In genomic region chr1:228471154-228471761, GRCh38 we compare ENCODE assay signal across 17 cellular contexts. TPM values are rescaled to one million over a fixed set of nuclear protein-coding genes. Genes with fewer than 3 reads are reported as not detected.
DNase-seq lines count a peak whose midpoint lies in the region; ATAC-seq and TF ChIP-seq lines count a peak whose summit lies in the region.
"Had no signal": no experiment of that assay in that cellular context is flagged by ENCODE, and none has a peak within 500 bp of the region (broad histone marks: within the 10 kb centered on the region; RNA-seq: fewer than 3 reads in every experiment).

No MANE protein-coding gene starts in this region.

- H3K36me3 Mint-ChIP-seq in neural progenitor cell = no peaks in the 10 kb centered on the region
- H3K36me3 Mint-ChIP-seq: CD8-positive, alpha-beta T cell had no signal

- peaks cover 13% of the 10 kb centered on the region for H3F3A ChIP-seq in neural progenitor cell (ENCODE audit: low read depth)

- peaks cover 20% of the 10 kb centered on the region for H3K4me1 Mint-ChIP-seq in neural progenitor cell
- H3K4me1 Mint-ChIP-seq: B cell had no signal

- no peaks in the 10 kb centered on the region for H4K20me1 ChIP-seq in neural progenitor cell (ENCODE audit: low read depth)

- peaks cover 22% of the 10 kb centered on the region for H3K27me3 Mint-ChIP-seq in neural progenitor cell (ENCODE audit: insufficient read depth, low read depth)

- H2AFZ ChIP-seq in neural progenitor cell (replicated peaks) = no peak overlapping the region

- intact Hi-C loops in upper lobe of right lung (cut with DNase I) = no loop called here

- H3K4me2 ChIP-seq in neural progenitor cell = no peak overlapping the region

- no peak for TF ChIP-seq CTCF in neural progenitor cell (IDR thresholded peaks at IDR 0.05)
- no peak for TF ChIP-seq CTCF in upper lobe of right lung (IDR thresholded peaks at IDR 0.05)

- H3K27ac Mint-ChIP-seq in neural progenitor cell = peak overlapping the region; percentile 29
- H3K27ac Mint-ChIP-seq: B cell; CD8-positive, alpha-beta T cell; H9; HFFc6 had no signal

- peaks cover 13% of the 10 kb centered on the region for H3K4me1 ChIP-seq in NT2/D1 (ENCODE audit: insufficient read depth, insufficient read length)
- peaks cover 17% of the 10 kb centered on the region for H3K4me1 ChIP-seq in neural progenitor cell
- peaks cover 4% of the 10 kb centered on the region for H3K4me1 ChIP-seq in upper lobe of right lung

- H3K79me2 ChIP-seq in neural progenitor cell (ENCODE audit: low read depth) = no peaks in the 10 kb centered on the region

- H3K9ac ChIP-seq in NT2/D1 (ENCODE audit: insufficient read length, low read depth) (peak overlapping the region; percentile 36), neural progenitor cell (no peak overlapping the region)

- H3K27ac ChIP-seq in neural progenitor cell (no peak overlapping the region), upper lobe of right lung (no peak overlapping the region)
- H3K27ac ChIP-seq: 22Rv1, C4-2B had no signal

- ATAC-seq in upper lobe of right lung = no peak
- no peak for ATAC-seq in GM19324 (IDR thresholded peaks at IDR 0.05; ENCODE audit: low FRiP score, unreplicated experiment)

- H3K4me3 ChIP-seq in NT2/D1 (ENCODE audit: insufficient read length, low read depth) (no peak overlapping the region), neural progenitor cell (no peak overlapping the region), upper lobe of right lung (no peak overlapping the region)

- H3K9me3 ChIP-seq in NT2/D1 (ENCODE audit: insufficient read depth, low read length) (no peaks in the 10 kb centered on the region), neural progenitor cell (ENCODE audit: low read depth) (no peaks in the 10 kb centered on the region), upper lobe of right lung (no peaks in the 10 kb centered on the region)

- DNase-seq in activated effector memory CD4-positive, alpha-beta T cell treated with anti-CD3 and anti-CD28 coated beads, Interleukin-2, amount 50 U/mL, for 16 hours = peak; percentile 55
- DNase-seq in activated effector memory CD4-positive, alpha-beta T cell treated with Interleukin-2 at 50 U/mL for 16 hours = no peak
- DNase-seq in NT2/D1 (ENCODE audit: low read depth, low spot score) (no peak), neural progenitor cell (ENCODE audit: low spot score) (no peak), upper lobe of right lung (peak; percentile 59), RPMI8226 (no peak)
- DNase-seq: CD8-positive, alpha-beta T cell; NCI-H1417 treated with DMSO at 0.1 percent for 48 hours; NCI-H2227 treated with DMSO at 0.1 percent for 48 hours had no signal

- no peak overlapping the region for H3K4me3 Mint-ChIP-seq in neural progenitor cell
- H3K4me3 Mint-ChIP-seq: B cell; CD8-positive, alpha-beta T cell; H9; HFFc6 had no signal

- H3K27me3 ChIP-seq in NT2/D1 (ENCODE audit: insufficient read depth, insufficient read length) (peaks cover 11% of the 10 kb centered on the region), neural progenitor cell (peaks cover 84% of the 10 kb centered on the region), upper lobe of right lung (peaks cover 56% of the 10 kb centered on the region)

- H3K36me3 ChIP-seq in NT2/D1 (ENCODE audit: insufficient read depth, insufficient read length, low read length) (no peaks in the 10 kb centered on the region), neural progenitor cell (no peaks in the 10 kb centered on the region), upper lobe of right lung (no peaks in the 10 kb centered on the region)

- H3K9me3 Mint-ChIP-seq in neural progenitor cell = peaks cover 8% of the 10 kb centered on the region
- H3K9me3 Mint-ChIP-seq: CD8-positive, alpha-beta T cell; HFFc6 had no signal

RNA-seq across cellular contexts. Expression of gene RNF187, which starts 15.9 kb away (rescaled TPM):
- total RNA-seq in neural progenitor cell (ENCODE audit: low replicate concordance) (16.1 and 32.3 TPM in 2 replicates), upper lobe of right lung (88.8 TPM)

RNA-seq across cellular contexts. Expression of gene TRIM17, which starts 54.6 kb away (rescaled TPM):
- total RNA-seq in neural progenitor cell (ENCODE audit: low replicate concordance) (2.9 and 5.0 TPM in 2 replicates), upper lobe of right lung (2.6 TPM)
- total RNA-seq: B cell, HT-29, NCI-H460 had no signal

Comparison
In these comparisons a context has a peak if more than half of its experiments do, and no peak if none do; other contexts are left out.
1. DNase-seq: peak in activated effector memory CD4-positive, alpha-beta T cell treated with anti-CD3 and anti-CD28 coated beads, Interleukin-2, amount 50 U/mL, for 16 hours (single experiment) and upper lobe of right lung (single experiment); none in activated effector memory CD4-positive, alpha-beta T cell treated with Interleukin-2 at 50 U/mL for 16 hours (single experiment), NT2/D1 (single experiment), neural progenitor cell (single experiment) and RPMI8226 (single experiment).